Comparison of ENCODE assay signal across 20 cellular contexts in the genomic region with DNA sequence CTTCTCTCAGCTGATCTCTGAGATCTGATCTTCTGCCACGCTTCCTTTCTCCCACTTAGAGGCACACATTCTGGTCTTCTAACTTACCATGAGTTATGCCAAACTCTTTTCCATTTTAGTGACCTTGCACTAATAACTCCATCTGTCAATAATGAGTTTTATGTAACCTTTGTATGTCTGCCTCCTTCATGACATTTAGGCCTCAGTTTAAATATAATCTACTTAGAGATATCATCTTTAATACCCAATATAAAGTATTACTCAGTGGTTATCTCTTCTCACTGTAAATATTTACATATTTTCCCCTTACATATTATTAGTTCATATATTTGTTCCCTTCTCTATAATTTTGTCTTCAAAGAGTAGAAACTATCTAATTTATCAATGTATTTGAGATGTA.
DNase-seq lines count a peak whose midpoint lies in the region; TF ChIP-seq lines count a peak whose summit lies in the region.
"Had no signal": no experiment of that assay in that cellular context is flagged by ENCODE, and none has a peak within 500 bp of the region (broad histone marks: within the 10 kb centered on the region; RNA-seq: fewer than 3 reads in every experiment).

No MANE protein-coding gene starts in this region.

- no peaks in the 10 kb centered on the region for H3K27me3 ChIP-seq in Karpas-422 (ENCODE audit: low read length)
- H3K27me3 ChIP-seq: BLaER1 treated with 17β-estradiol and CSF1 and Interleukin-3, amounts not matched to agents 10 nM and 100 nM had no signal

- H3K4me3 ChIP-seq in Karpas-422 (ENCODE audit: low read length), result no peak overlapping the region
- H3K4me3 ChIP-seq: A549; BLaER1 treated with 17β-estradiol and CSF1 and Interleukin-3, amounts not matched to agents 10 nM and 100 nM; GM12878 had no signal

- H3K4me3 Mint-ChIP-seq in immature natural killer cell, result no peak overlapping the region
- H3K4me3 Mint-ChIP-seq: B cell; CD4-positive, alpha-beta T cell; CD8-positive, alpha-beta T cell had no signal

- H3K27me3 Mint-ChIP-seq in immature natural killer cell (ENCODE audit: low read depth in 3 of 3), result peaks cover 0 to 2% (median 1%) of the 10 kb centered on the region in 3 donors
- H3K27me3 Mint-ChIP-seq: B cell; CD4-positive, alpha-beta T cell had no signal

- H3K27ac Mint-ChIP-seq in immature natural killer cell, result no peak overlapping the region
- H3K27ac Mint-ChIP-seq: B cell; CD4-positive, alpha-beta T cell; CD8-positive, alpha-beta T cell had no signal

- no peaks in the 10 kb centered on the region for H3K9me3 ChIP-seq in Karpas-422 (ENCODE audit: low read length)
- H3K9me3 ChIP-seq: A549; BLaER1 treated with 17β-estradiol and CSF1 and Interleukin-3, amounts not matched to agents 10 nM and 100 nM; Caco-2 had no signal

- peak overlapping the region; percentile 63; the same call in 1 of the 2 replicates for H2AFZ ChIP-seq in Karpas-422 (ENCODE audit: low read length)

- H3K9ac ChIP-seq in Karpas-422 (ENCODE audit: low read length), result no peak overlapping the region
- H3K9ac ChIP-seq: BLaER1 treated with 17β-estradiol and CSF1 and Interleukin-3, amounts not matched to agents 10 nM and 100 nM had no signal

- no peak overlapping the region for H3K4me2 ChIP-seq in Karpas-422 (ENCODE audit: low read depth, low read length, poor library complexity, severe bottlenecking)
- H3K4me2 ChIP-seq: A549; BLaER1 treated with 17β-estradiol and CSF1 and Interleukin-3, amounts not matched to agents 10 nM and 100 nM had no signal

- H3K9me3 Mint-ChIP-seq in immature natural killer cell, result peaks cover 2 to 37% (median 21%) of the 10 kb centered on the region in 6 donors

- H3K4me1 Mint-ChIP-seq in immature natural killer cell, result no peaks in the 10 kb centered on the region
- H3K4me1 Mint-ChIP-seq: B cell had no signal

- H3K4me1 ChIP-seq in Karpas-422 (ENCODE audit: low read length), result no peaks in the 10 kb centered on the region
- H3K4me1 ChIP-seq: A549; BLaER1 treated with 17β-estradiol and CSF1 and Interleukin-3, amounts not matched to agents 10 nM and 100 nM; Caco-2 had no signal

- DNase-seq in Karpas-422 (no peak), NCI-H146 (lab: John Stamatoyannopoulos, UW) (peak; percentile 29), NCI-H69 (lab: John Stamatoyannopoulos, UW) (peak; percentile 93), immature natural killer cell (no peak), GM03348 (ENCODE audit: low spot score) (no peak), NAMALWA (ENCODE audit: low spot score) (no peak)
- DNase-seq in stimulated activated CD8-positive, alpha-beta memory T cell treated with anti-CD3 and anti-CD28 coated beads, Interleukin-4, amount 100 ng/mL, for 48 hours, result no peak
- DNase-seq: AML-193; Caco-2; Calu3; CD4-positive, alpha-beta T cell; CD8-positive, alpha-beta T cell; DMS79 treated with DMSO at 0.1 percent for 48 hours; GF-D8 had no signal

- H4K20me1 ChIP-seq in Karpas-422 (ENCODE audit: insufficient read depth, low read depth, low read length), result no peaks in the 10 kb centered on the region
- H4K20me1 ChIP-seq: BLaER1 treated with 17β-estradiol and CSF1 and Interleukin-3, amounts not matched to agents 10 nM and 100 nM had no signal

- H3K27ac ChIP-seq in 22Rv1, result peak overlapping the region; percentile 32
- no peak overlapping the region for H3K27ac ChIP-seq in Karpas-422 (ENCODE audit: low read length)
- H3K27ac ChIP-seq: A549; BLaER1 treated with 17β-estradiol and CSF1 and Interleukin-3, amounts not matched to agents 10 nM and 100 nM; C4-2B had no signal

- TF ChIP-seq CTCF in 22Rv1 (IDR thresholded peaks at IDR 0.05), result no peak

- no peaks in the 10 kb centered on the region for H3K36me3 ChIP-seq in Karpas-422 (ENCODE audit: insufficient read depth, low read length)
- H3K36me3 ChIP-seq: BLaER1 treated with 17β-estradiol and CSF1 and Interleukin-3, amounts not matched to agents 10 nM and 100 nM had no signal

- no peaks in the 10 kb centered on the region for H3K79me2 ChIP-seq in Karpas-422 (ENCODE audit: low read length)

- H3K9me2 ChIP-seq in Karpas-422 (replicated peaks; ENCODE audit: insufficient read depth, low read length), result no peaks in the 10 kb centered on the region

- no peaks in the 10 kb centered on the region for H3K36me3 Mint-ChIP-seq in immature natural killer cell
- H3K36me3 Mint-ChIP-seq: CD8-positive, alpha-beta T cell had no signal

Comparison
In these comparisons a context has a peak if more than half of its experiments do, and no peak if none do; other contexts are left out.
1. DNase-seq: peak in NCI-H146 (single experiment) and NCI-H69 (single experiment); none in Karpas-422 (single experiment), immature natural killer cell (0 of 3), GM03348 (single experiment), NAMALWA (single experiment) and stimulated activated CD8-positive, alpha-beta memory T cell treated with anti-CD3 and anti-CD28 coated beads, Interleukin-4, amount 100 ng/mL, for 48 hours (single experiment).